In genomic region chr2:200525551-200525881, GRCh38 we compare ENCODE assay signal across 8 cellular contexts. TPM values are rescaled to one million over a fixed set of nuclear protein-coding genes. Genes with fewer than 3 reads are reported as not detected.
DNase-seq lines count a peak whose midpoint lies in the region; ATAC-seq and TF ChIP-seq lines count a peak whose summit lies in the region.

No MANE protein-coding gene starts in this region.

- H3K9me3 ChIP-seq in A673 (ENCODE audit: low read depth, low read length, poor library complexity, severe bottlenecking): no peaks in the 10 kb centered on the region
- no peaks in the 10 kb centered on the region for H3K9me3 ChIP-seq in muscle layer of duodenum (ENCODE audit: control insufficient read depth in 1 of 2, low read length in 2 of 2)

- H3K4me1 ChIP-seq in A673 (ENCODE audit: insufficient read depth, low read length, poor library complexity, severe bottlenecking): peaks cover 11% of the 10 kb centered on the region
- H3K4me1 ChIP-seq in muscle layer of duodenum (ENCODE audit: control insufficient read depth in 1 of 2, insufficient read depth in 2 of 2, low read length in 2 of 2): peaks cover 9% of the 10 kb centered on the region in 2 donors

- intact Hi-C loops in A673 (cut with micrococcal nuclease; ENCODE audit: unreplicated experiment): no loop called here

- BruUV-seq in A673 (replicated peaks; lab: Mats Ljungman, UMichigan): no TSS peak

- peak overlapping the region; percentile 93 for H3K4me3 Mint-ChIP-seq in chondrocyte (ENCODE audit: unreplicated experiment)

- H3K27me3 ChIP-seq in A673 (replicated peaks; ENCODE audit: insufficient read depth, low read depth, low read length, poor library complexity) (peaks cover 31% of the 10 kb centered on the region), muscle layer of duodenum (ENCODE audit: low read depth, low read length) (no peaks in the 10 kb centered on the region)

- H3K36me3 ChIP-seq in A673 (ENCODE audit: insufficient read depth, low read length, poor library complexity, severe bottlenecking): no peaks in the 10 kb centered on the region
- H3K36me3 ChIP-seq in muscle layer of duodenum (ENCODE audit: control insufficient read depth in 1 of 2, insufficient read depth in 2 of 2, low read length in 2 of 2): no peaks in the 10 kb centered on the region

- H3K27ac Mint-ChIP-seq in chondrocyte (ENCODE audit: unreplicated experiment): peak overlapping the region; percentile 90

- CTCF ChIA-PET in A673 (lab: Charles Lee): no interaction called here

- DNase-seq in A673 (ENCODE audit: low spot score) (no peak), chondrocyte (ENCODE audit: low spot score) (no peak), H4 (ENCODE audit: low spot score) (no peak), glomerular visceral epithelial cell (ENCODE audit: extremely low spot score) (no peak), NCI-H1417 (lab: John Stamatoyannopoulos, UW) (no peak)
- no peak for DNase-seq in Jurkat, Clone E6-1 (ENCODE audit: low read depth, low spot score)

- POLR2A ChIA-PET in A673 (lab: Charles Lee; ENCODE audit: low non-redundant PET): no interaction called here

- ATAC-seq in GM18909 (IDR thresholded peaks at IDR 0.05; ENCODE audit: poor library complexity, unreplicated experiment): no peak

- no peaks in the 10 kb centered on the region for H3K36me3 Mint-ChIP-seq in chondrocyte (ENCODE audit: low read depth)

- no peak for TF ChIP-seq CTCF in A673 (conservative IDR thresholded peaks at IDR 0.05; ENCODE audit: low read depth, low read length)
- TF ChIP-seq CTCF in chondrocyte (IDR thresholded peaks at IDR 0.05): no peak

- H3K27me3 Mint-ChIP-seq in chondrocyte (ENCODE audit: low read depth): peaks cover 6% of the 10 kb centered on the region

- H3K9me3 Mint-ChIP-seq in chondrocyte (ENCODE audit: low read depth): no peaks in the 10 kb centered on the region

- H3K27ac ChIP-seq in A673 (ENCODE audit: low read depth, low read length, poor library complexity, severe bottlenecking) (no peak overlapping the region), muscle layer of duodenum (ENCODE audit: low read length) (peak overlapping the region; percentile 71)

- peaks cover 15% of the 10 kb centered on the region for H3K4me1 Mint-ChIP-seq in chondrocyte (ENCODE audit: low read depth)

- H3K4me3 ChIP-seq in A673 (ENCODE audit: low read depth, low read length, poor library complexity, severe bottlenecking): peak overlapping the region; percentile 64
- H3K4me3 ChIP-seq in Jurkat, Clone E6-1 (ENCODE audit: low read length): peak overlapping the region; percentile 91
- H3K4me3 ChIP-seq in muscle layer of duodenum (ENCODE audit: low read depth in 1 of 2, low read length in 2 of 2): peak overlapping the region; percentile 72 to 96

RNA-seq across cellular contexts. Expression of gene SGO2, which starts 0.5 kb away (rescaled TPM):
- total RNA-seq in A673 (2021): 35.2 and 37.3 TPM in 2 replicates
- 26.7 TPM for polyA plus RNA-seq in Jurkat, Clone E6-1 (2012; ENCODE audit: insufficient read depth, insufficient read length)
- 4.9 to 6.6 TPM (median 5.7 TPM) in 3 replicates for total RNA-seq in chondrocyte
- 7.0 and 10.8 TPM in 2 replicates for total RNA-seq in H4 (2014; rRNA removed; shearing (Covaris generic))

RNA-seq across cellular contexts. Expression of gene KCTD18, which starts 15.6 kb away (rescaled TPM):
- total RNA-seq in A673 (2021) (12.2 and 15.6 TPM in 2 replicates), chondrocyte (17.3 to 18.9 TPM (median 17.6 TPM) in 3 replicates)
- polyA plus RNA-seq in Jurkat, Clone E6-1 (2012; ENCODE audit: insufficient read depth, insufficient read length): 10.2 TPM
- total RNA-seq in H4 (2014; rRNA removed; shearing (Covaris generic)): 15.4 and 15.9 TPM in 2 replicates
